In genomic region chr16:87778830-87779579, GRCh38 we compare ENCODE assay signal across 1 cellular context.
A peak's percentile ranks its signal among the peaks of the same experiment; 100 is the strongest.
TF ChIP-seq lines count a peak whose summit lies in the region.

No MANE protein-coding gene starts in this region.

TF ChIP-seq in K562, 482 proteins besides CTCF, POLR2A, EP300 and RAD21 (continued from another document and continues in another):
- TF ChIP-seq MBD1 (CRISPR knock-in tag; IDR thresholded peaks at IDR 0.05) (peak; percentile 66; the same call in 1 of the 2 replicates), ZBTB12 (CRISPR knock-in tag; IDR thresholded peaks at IDR 0.05) (peak; percentile 22; the same call in 1 of the 2 replicates), CCNT2 (IDR thresholded peaks at IDR 0.05; ENCODE audit: borderline replicate concordance, extremely low read depth, insufficient read length, low read depth, low read length) (peak; percentile 52), CC2D1A (IDR thresholded peaks at IDR 0.05) (peak; percentile 80), ZNF75A (CRISPR knock-in tag; IDR thresholded peaks at IDR 0.05) (0 out of 2 replicates have a peak, but pooled peaks have one; percentile 22), PCBP2 (IDR thresholded peaks at IDR 0.05; ENCODE audit: low read depth, low read length, poor library complexity, severe bottlenecking) (no peak), ZNF282 (CRISPR knock-in tag; IDR thresholded peaks at IDR 0.05) (peak; percentile 19; the same call in 1 of the 2 replicates), ETS1 (conservative IDR thresholded peaks at IDR 0.05; ENCODE audit: control insufficient read depth, low read depth, low read length) (no peak), ZFX (CRISPR knock-in tag; IDR thresholded peaks at IDR 0.05) (peak; percentile 87), BCOR (IDR thresholded peaks at IDR 0.05) (0 out of 2 replicates have a peak, but pooled peaks have one; percentile 10), ZNF561 (CRISPR knock-in tag; conservative IDR thresholded peaks at IDR 0.05) (no peak), ZKSCAN3 (CRISPR knock-in tag; IDR thresholded peaks at IDR 0.05) (peak; percentile 46; the same call in 1 of the 2 replicates), CEBPG (CRISPR knock-in tag; IDR thresholded peaks at IDR 0.05) (peak; percentile 100), CEBPG (tag; conservative IDR thresholded peaks at IDR 0.05 in 1 of 2, IDR thresholded peaks at IDR 0.05 in 1 of 2) (peak; percentile 100), HMG20B (CRISPR knock-in tag; IDR thresholded peaks at IDR 0.05) (no peak), SMC3 (conservative IDR thresholded peaks at IDR 0.05; ENCODE audit: insufficient read depth, low read depth, low read length) (peak; percentile 99), CBX1 (IDR thresholded peaks at IDR 0.05; ENCODE audit: low read depth) (peak; percentile 35; the same call in 1 of the 2 replicates), KLF13 (tag; IDR thresholded peaks at IDR 0.05; ENCODE audit: borderline replicate concordance, low read depth) (peak; percentile 76), KDM4B (IDR thresholded peaks at IDR 0.05; ENCODE audit: borderline replicate concordance in 2 of 2, low read depth in 1 of 2) (peak in 1 of 2 experiments; percentile 83; a peak in 1 of 4 replicates), KDM1A (IDR thresholded peaks at IDR 0.05) (0 out of 4 replicates have a peak, but pooled peaks of 1 of the 2 experiments have one; percentile 17), ZNF740 (CRISPR knock-in tag; IDR thresholded peaks at IDR 0.05) (no peak), ZNF740 (tag; IDR thresholded peaks at IDR 0.05) (peak in 1 of 2 experiments; percentile 68; a peak in 1 of 4 replicates), PATZ1 (CRISPR knock-in tag; IDR thresholded peaks at IDR 0.05; ENCODE audit: borderline replicate concordance) (0 out of 2 replicates have a peak, but pooled peaks have one; percentile 33), CBFA2T2 (conservative IDR thresholded peaks at IDR 0.05) (no peak), CBFB (CRISPR knock-in tag; IDR thresholded peaks at IDR 0.05) (peak; percentile 100), TARDBP (IDR thresholded peaks at IDR 0.05) (peak; percentile 83; the same call in 1 of the 2 replicates), ZBTB33 (CRISPR knock-in tag; IDR thresholded peaks at IDR 0.05) (peak; percentile 98), KDM2B (CRISPR knock-in tag; IDR thresholded peaks at IDR 0.05) (peak; percentile 52; the same call in 1 of the 2 replicates), ZNF134 (CRISPR knock-in tag; conservative IDR thresholded peaks at IDR 0.05) (0 out of 2 replicates have a peak, but pooled peaks have one; percentile 42), POLR2G (IDR thresholded peaks at IDR 0.05; ENCODE audit: low read depth, low read length) (peak; percentile 75), GTF2E2 (tag; IDR thresholded peaks at IDR 0.05) (0 out of 2 replicates have a peak, but pooled peaks have one; percentile 35), ZNF398 (CRISPR knock-in tag; IDR thresholded peaks at IDR 0.05) (no peak; the same call in 1 of the 2 replicates), NCOA1 (IDR thresholded peaks at IDR 0.05; ENCODE audit: low read depth) (peak; percentile 36; the same call in 1 of the 2 replicates), ARID4B (CRISPR knock-in tag; IDR thresholded peaks at IDR 0.05) (peak; percentile 75), CBX3 (IDR thresholded peaks at IDR 0.05; ENCODE audit: borderline replicate concordance in 1 of 2, low read length in 2 of 2) (peak in 1 of 2 experiments; percentile 64; a peak in 1 of 3 replicates), MECOM (CRISPR knock-in tag; IDR thresholded peaks at IDR 0.05) (peak; percentile 86), NR2C2 (CRISPR knock-in tag; IDR thresholded peaks at IDR 0.05) (no peak), NR2C2 (tag; IDR thresholded peaks at IDR 0.05) (peak; percentile 74), PURB (CRISPR knock-in tag; IDR thresholded peaks at IDR 0.05; ENCODE audit: low read depth) (no peak), GABPB1 (CRISPR knock-in tag; IDR thresholded peaks at IDR 0.05) (peak; percentile 72; the same call in 1 of the 2 replicates), CAMTA2 (CRISPR knock-in tag; conservative IDR thresholded peaks at IDR 0.05) (no peak), ZNF175 (CRISPR knock-in tag; IDR thresholded peaks at IDR 0.05; ENCODE audit: low read depth) (peak; percentile 98), ETV6 (IDR thresholded peaks at IDR 0.05; ENCODE audit: borderline replicate concordance in 1 of 2, low read depth in 2 of 2, low read length in 1 of 2) (peak in 1 of 2 experiments; percentile 51; a peak in 1 of 4 replicates), ETV6 (CRISPR knock-in tag; IDR thresholded peaks at IDR 0.05; ENCODE audit: borderline replicate concordance) (no peak), SMARCB1 (IDR thresholded peaks at IDR 0.05; ENCODE audit: insufficient read length, low read depth) (no peak), ZNF12 (CRISPR knock-in tag; IDR thresholded peaks at IDR 0.05) (peak; percentile 85; the same call in 1 of the 2 replicates), IFI16 (CRISPR knock-in tag; IDR thresholded peaks at IDR 0.05) (peak; percentile 81), TAL1 (IDR thresholded peaks at IDR 0.05) (no peak), NCOA2 (IDR thresholded peaks at IDR 0.05; ENCODE audit: partially characterized antibody in 2 of 2) (no peak), CBX5 (IDR thresholded peaks at IDR 0.05; ENCODE audit: borderline replicate concordance, low read depth) (0 out of 2 replicates have a peak, but pooled peaks have one; percentile 53), TAF9B (IDR thresholded peaks at IDR 0.05; ENCODE audit: partially characterized antibody) (peak; percentile 45), CBFA2T3 (IDR thresholded peaks at IDR 0.05) (peak; percentile 18; the same call in 1 of the 2 replicates), ZFPM2 (CRISPR knock-in tag; IDR thresholded peaks at IDR 0.05) (no peak), ZNF239 (CRISPR knock-in tag; IDR thresholded peaks at IDR 0.05) (peak; percentile 78), ZNF584 (CRISPR knock-in tag; IDR thresholded peaks at IDR 0.05; ENCODE audit: low read depth) (peak; percentile 96)
